ENCODE assay signal across 19 cellular contexts in genomic region chr2:196334710-196335109, GRCh38.
"Had no signal": no experiment of that assay in that cellular context is flagged by ENCODE, and none has a peak within 500 bp of the region (broad histone marks: within the 10 kb centered on the region; RNA-seq: fewer than 3 reads in every experiment).

No MANE protein-coding gene starts in this region.

- H3K36me3 ChIP-seq: esophagus squamous epithelium, right atrium auricular region, thyroid gland had no signal

- H3K4me3 ChIP-seq: body of pancreas, esophagus squamous epithelium, hepatocyte, lung, right atrium auricular region, thyroid gland had no signal

- H3K4me1 Mint-ChIP-seq: nephron progenitor cell had no signal

- FAIRE-seq: islet of Langerhans had no signal

- H3K9me3 Mint-ChIP-seq: activated CD4-positive, alpha-beta T cell treated with anti-CD3 and anti-CD28 coated beads, Interleukin-2, amount 10 ng/mL, durations not matched to agents 7 days and 5 days; activated naive CD4-positive, alpha-beta T cell treated with anti-CD3 and anti-CD28 coated beads for 36 hours; activated T-cell treated with anti-CD3 and anti-CD28 coated beads, Interleukin-2, amount 50 U/mL, for 4 hours; effector memory CD8-positive, alpha-beta T cell; nephron progenitor cell had no signal

- H3K4me1 ChIP-seq: body of pancreas, esophagus squamous epithelium, thyroid gland had no signal

- H3K27me3 ChIP-seq: body of pancreas, esophagus squamous epithelium, hepatocyte, right atrium auricular region, thyroid gland had no signal

- H3K27ac Mint-ChIP-seq: activated CD4-positive, alpha-beta T cell treated with anti-CD3 and anti-CD28 coated beads, Interleukin-2, amount 10 ng/mL, durations not matched to agents 7 days and 5 days; activated CD8-positive, alpha-beta T cell treated with anti-CD3 and anti-CD28 coated beads, Interleukin-2, amount 10 ng/mL, durations not matched to agents 7 days and 5 days; activated naive CD4-positive, alpha-beta T cell treated with anti-CD3 and anti-CD28 coated beads for 36 hours; effector memory CD8-positive, alpha-beta T cell; nephron progenitor cell; progenitor cell of endocrine pancreas had no signal

- ATAC-seq: activated CD8-positive, alpha-beta T cell treated with anti-CD3 and anti-CD28 coated beads, Interleukin-2, amount 10 ng/mL, durations not matched to agents 7 days and 5 days; activated T-cell treated with anti-CD3 and anti-CD28 coated beads, Interleukin-2, amount 50 U/mL, for 4 hours; body of pancreas; effector memory CD8-positive, alpha-beta T cell had no signal

- H3K4me2 ChIP-seq: hepatocyte had no signal

- H2AFZ ChIP-seq: hepatocyte had no signal

- DNase-seq: activated CD4-positive, alpha-beta T cell treated with anti-CD3 and anti-CD28 coated beads, Interleukin-2, amount 10 ng/mL, durations not matched to agents 7 days and 5 days; activated CD8-positive, alpha-beta T cell treated with anti-CD3 and anti-CD28 coated beads, Interleukin-2, amount 10 ng/mL, durations not matched to agents 7 days and 5 days; activated naive CD4-positive, alpha-beta T cell treated with anti-CD3 and anti-CD28 coated beads for 36 hours; activated T-cell treated with anti-CD3 and anti-CD28 coated beads, Interleukin-2, amount 50 U/mL, for 4 hours; body of pancreas; caudate nucleus; effector memory CD8-positive, alpha-beta T cell; esophagus squamous epithelium; midbrain; nephron progenitor cell; nucleus accumbens; stimulated activated CD4-positive, alpha-beta T cell treated with anti-CD3 and anti-CD28 coated beads, Interleukin-2, amount 100 ng/mL, for 24 hours; stimulated activated naive CD4-positive, alpha-beta T cell treated with Interleukin-2 at 50 U/mL for 16 hours; thyroid gland had no signal

- H3K27me3 Mint-ChIP-seq: progenitor cell of endocrine pancreas had no signal

- H3K9me3 ChIP-seq: body of pancreas, esophagus squamous epithelium, right atrium auricular region, thyroid gland had no signal

- H3K79me2 ChIP-seq: hepatocyte had no signal

- H3K4me3 Mint-ChIP-seq: activated CD4-positive, alpha-beta T cell treated with anti-CD3 and anti-CD28 coated beads, Interleukin-2, amount 10 ng/mL, durations not matched to agents 7 days and 5 days; activated CD8-positive, alpha-beta T cell treated with anti-CD3 and anti-CD28 coated beads, Interleukin-2, amount 10 ng/mL, durations not matched to agents 7 days and 5 days; activated naive CD4-positive, alpha-beta T cell treated with anti-CD3 and anti-CD28 coated beads for 36 hours; activated T-cell treated with anti-CD3 and anti-CD28 coated beads, Interleukin-2, amount 50 U/mL, for 4 hours; effector memory CD8-positive, alpha-beta T cell; nephron progenitor cell had no signal

- H3K27ac ChIP-seq: body of pancreas, esophagus squamous epithelium, hepatocyte, right atrium auricular region, thyroid gland had no signal
